8 cellular contexts compared by ENCODE assay signal in the genomic region with DNA sequence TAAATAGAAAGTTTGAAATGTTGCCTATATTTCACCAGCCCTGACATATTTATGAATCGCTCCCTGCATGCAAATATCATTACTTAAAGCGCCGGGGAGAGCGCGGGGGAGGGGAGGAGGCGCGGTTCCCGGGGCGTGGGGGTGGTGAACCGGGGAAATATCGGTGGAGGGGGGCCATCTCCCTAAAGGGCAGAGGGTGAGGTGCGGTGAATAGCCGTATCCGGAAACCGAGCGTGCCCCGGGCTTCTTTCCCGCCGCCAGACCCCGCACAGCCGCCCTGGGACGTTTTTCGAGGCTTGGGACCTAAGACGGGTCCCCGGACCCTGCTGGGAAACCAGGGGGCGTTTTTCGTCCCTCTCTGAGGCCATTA. TPM values are rescaled to one million over a fixed set of nuclear protein-coding genes. Genes with fewer than 3 reads are reported as not detected.
A peak's percentile ranks its signal among the peaks of the same experiment; 100 is the strongest.
DNase-seq lines count a peak whose midpoint lies in the region; ATAC-seq and TF ChIP-seq lines count a peak whose summit lies in the region.

No MANE protein-coding gene starts in this region.

- H3K36me3 Mint-ChIP-seq in activated CD8-positive, alpha-beta T cell treated with anti-CD3 and anti-CD28 coated beads for 36 hours (ENCODE audit: low read depth), result no peaks in the 10 kb centered on the region
- H3K36me3 Mint-ChIP-seq in activated CD8-positive, alpha-beta T cell treated with anti-CD3 and anti-CD28 coated beads, Interleukin-2, amount 10 ng/mL, durations not matched to agents 7 days and 5 days (ENCODE audit: low read depth), result no peaks in the 10 kb centered on the region

- H3K4me1 Mint-ChIP-seq in activated CD8-positive, alpha-beta T cell treated with anti-CD3 and anti-CD28 coated beads for 36 hours (ENCODE audit: low read depth), result peaks cover 14% of the 10 kb centered on the region
- peaks cover 23% of the 10 kb centered on the region for H3K4me1 Mint-ChIP-seq in activated CD8-positive, alpha-beta T cell treated with anti-CD3 and anti-CD28 coated beads, Interleukin-2, amount 10 ng/mL, durations not matched to agents 7 days and 5 days (ENCODE audit: low read depth)

- TF ChIP-seq POLR2A in body of pancreas (IDR thresholded peaks at IDR 0.05) (no peak), right lobe of liver (IDR thresholded peaks at IDR 0.05) (no peak)

- H3K36me3 ChIP-seq in body of pancreas (replicated peaks in 1 of 2; ENCODE audit: insufficient read depth in 1 of 2, low read depth in 2 of 2) (no peaks in the 10 kb centered on the region), right lobe of liver (no peaks in the 10 kb centered on the region), tibial artery (no peaks in the 10 kb centered on the region)

- H3K27ac Mint-ChIP-seq in activated CD8-positive, alpha-beta T cell treated with anti-CD3 and anti-CD28 coated beads for 36 hours, result no peak overlapping the region
- H3K27ac Mint-ChIP-seq in activated CD8-positive, alpha-beta T cell treated with anti-CD3 and anti-CD28 coated beads, Interleukin-2, amount 10 ng/mL, durations not matched to agents 7 days and 5 days, result no peak overlapping the region

- H3K4me3 ChIP-seq in body of pancreas (peak overlapping the region; percentile 54 to 95), right lobe of liver (peak overlapping the region; percentile 55 to 93 (median 70)), tibial artery (peak overlapping the region; percentile 77 to 89)

- H3K9me3 ChIP-seq in body of pancreas (no peaks in the 10 kb centered on the region), right lobe of liver (no peaks in the 10 kb centered on the region), tibial artery (no peaks in the 10 kb centered on the region)

- H3K27ac ChIP-seq in body of pancreas (peak overlapping the region; percentile 63 to 100 (median 90)), right lobe of liver (peak overlapping the region; percentile 44 to 75 (median 63)), tibial artery (peak overlapping the region; percentile 84 to 94)

- TF ChIP-seq CTCF in activated CD8-positive, alpha-beta T cell treated with anti-CD3 and anti-CD28 coated beads for 36 hours (IDR thresholded peaks at IDR 0.05), result no peak
- TF ChIP-seq CTCF in body of pancreas (IDR thresholded peaks at IDR 0.05) (no peak), right lobe of liver (IDR thresholded peaks at IDR 0.05) (no peak), tibial artery (IDR thresholded peaks at IDR 0.05) (no peak)

- peak overlapping the region; percentile 27 for H3K4me3 Mint-ChIP-seq in activated CD8-positive, alpha-beta T cell treated with anti-CD3 and anti-CD28 coated beads for 36 hours
- no peak overlapping the region for H3K4me3 Mint-ChIP-seq in activated CD8-positive, alpha-beta T cell treated with anti-CD3 and anti-CD28 coated beads, Interleukin-2, amount 10 ng/mL, durations not matched to agents 7 days and 5 days

- no peak for DNase-seq in activated CD8-positive, alpha-beta T cell treated with anti-CD3 and anti-CD28 coated beads for 36 hours
- DNase-seq in activated CD8-positive, alpha-beta T cell treated with anti-CD3 and anti-CD28 coated beads, Interleukin-2, amount 10 ng/mL, durations not matched to agents 7 days and 5 days, result no peak
- DNase-seq in body of pancreas, result peak; percentile 14 to 35 (median 28)
- no peak for DNase-seq in right lobe of liver
- DNase-seq in tibial artery, result peak in 1 of 2 donors; percentile 71
- no peak for DNase-seq in activated CD8-positive, alpha-beta memory T cell treated with anti-CD3 and anti-CD28 coated beads, Interleukin-2, amount 50 U/mL, for 48 hours
- no peak for DNase-seq in activated CD4-positive, alpha-beta T cell treated with anti-CD3 and anti-CD28 coated beads, Interleukin-2, amount 50 U/mL, for 4 hours

- H3K4me1 ChIP-seq in body of pancreas, result peaks cover 42% of the 10 kb centered on the region
- H3K4me1 ChIP-seq in right lobe of liver, result no peaks in the 10 kb centered on the region
- peaks cover 0 to 35% (median 22%) of the 10 kb centered on the region in 4 donors for H3K4me1 ChIP-seq in tibial artery

- H3K27me3 ChIP-seq in body of pancreas (no peaks in the 10 kb centered on the region), right lobe of liver (no peaks in the 10 kb centered on the region), tibial artery (no peaks in the 10 kb centered on the region)

- POLR2A ChIA-PET in activated CD8-positive, alpha-beta T cell treated with anti-CD3 and anti-CD28 coated beads for 36 hours (lab: Charles Lee), result no interaction called here
- POLR2A ChIA-PET in activated CD8-positive, alpha-beta T cell treated with anti-CD3 and anti-CD28 coated beads, Interleukin-2, amount 10 ng/mL, durations not matched to agents 7 days and 5 days (lab: Charles Lee), result interaction anchor here (0.9 kb wide), 1 partner anchor 21 kb away, joined by 4 read pairs; no protein-coding TSS in a partner anchor

- CTCF ChIA-PET in activated CD8-positive, alpha-beta T cell treated with anti-CD3 and anti-CD28 coated beads for 36 hours (lab: Charles Lee), result no interaction called here
- CTCF ChIA-PET in activated CD8-positive, alpha-beta T cell treated with anti-CD3 and anti-CD28 coated beads, Interleukin-2, amount 10 ng/mL, durations not matched to agents 7 days and 5 days (lab: Charles Lee), result no interaction called here

- peaks cover 62% of the 10 kb centered on the region for H3K27me3 Mint-ChIP-seq in activated CD8-positive, alpha-beta T cell treated with anti-CD3 and anti-CD28 coated beads for 36 hours
- H3K27me3 Mint-ChIP-seq in activated CD8-positive, alpha-beta T cell treated with anti-CD3 and anti-CD28 coated beads, Interleukin-2, amount 10 ng/mL, durations not matched to agents 7 days and 5 days (ENCODE audit: low read depth), result peaks cover 71% of the 10 kb centered on the region

- no peaks in the 10 kb centered on the region for H3K9me3 Mint-ChIP-seq in activated CD8-positive, alpha-beta T cell treated with anti-CD3 and anti-CD28 coated beads for 36 hours
- no peaks in the 10 kb centered on the region for H3K9me3 Mint-ChIP-seq in activated CD8-positive, alpha-beta T cell treated with anti-CD3 and anti-CD28 coated beads, Interleukin-2, amount 10 ng/mL, durations not matched to agents 7 days and 5 days (ENCODE audit: insufficient read depth)

- no peak for ATAC-seq in activated CD8-positive, alpha-beta T cell treated with anti-CD3 and anti-CD28 coated beads for 36 hours
- no peak for ATAC-seq in activated CD8-positive, alpha-beta T cell treated with anti-CD3 and anti-CD28 coated beads, Interleukin-2, amount 10 ng/mL, durations not matched to agents 7 days and 5 days
- no peak for ATAC-seq in body of pancreas
- no peak for ATAC-seq in right lobe of liver
- no peak for ATAC-seq in GM18909 (IDR thresholded peaks at IDR 0.05; ENCODE audit: poor library complexity, unreplicated experiment)

- intact Hi-C loops in activated CD8-positive, alpha-beta T cell treated with anti-CD3 and anti-CD28 coated beads for 36 hours (cut with micrococcal nuclease), result no loop called here
- intact Hi-C loops in body of pancreas (cut with DNase I), result loop anchor here (10.0 kb wide), 1 partner anchor 626 kb away; no protein-coding TSS in a partner anchor
- intact Hi-C loops in right lobe of liver (cut with DNase I), result loop anchor here (10.0 kb wide), 2 partner anchors 186 to 496 kb away; no protein-coding TSS in a partner anchor
- intact Hi-C loops in tibial artery (cut with DNase I; ENCODE audit: low total_unique reads), result no loop called here

- 6 to 18% methylated on average over 21 to 23 of the region's 27 CpGs for WGBS in body of pancreas, 2 donors
- 42% methylated on average over 27 of the region's 27 CpGs for WGBS in right lobe of liver (ENCODE audit: insufficient coverage, low coverage, low lambda C conversion rate, missing lambda C conversion rate)

RNA-seq across cellular contexts. Expression of gene ZNF503, which starts 6.9 kb away (rescaled TPM):
- under 1 TPM; 0.25 to 0.31 TPM for total RNA-seq in activated CD8-positive, alpha-beta T cell treated with anti-CD3 and anti-CD28 coated beads for 36 hours
- total RNA-seq in activated CD8-positive, alpha-beta T cell treated with anti-CD3 and anti-CD28 coated beads, Interleukin-2, amount 10 ng/mL, durations not matched to agents 7 days and 5 days, result under 1 TPM in 1 of 2 experiments, not detected in 1; 0.26 TPM
- total RNA-seq in body of pancreas, result 10 to 100 TPM; 20.8 to 38.6 TPM
- 1 to 10 TPM; 2.9 to 7.1 (median 5.4) TPM for total RNA-seq in right lobe of liver

RNA-seq across cellular contexts. Expression of gene LRMDA, which starts 22.9 kb away (rescaled TPM):
- not detected for total RNA-seq in activated CD8-positive, alpha-beta T cell treated with anti-CD3 and anti-CD28 coated beads for 36 hours
- total RNA-seq in activated CD8-positive, alpha-beta T cell treated with anti-CD3 and anti-CD28 coated beads, Interleukin-2, amount 10 ng/mL, durations not matched to agents 7 days and 5 days, result not detected
- 10 to 100 TPM; 12.2 to 25.4 TPM for total RNA-seq in body of pancreas
- 10 to 100 TPM in 5 of 6 experiments, 1 to 10 TPM in 1; 9.9 to 19.9 (median 16.3) TPM for total RNA-seq in right lobe of liver

Comparison
In these comparisons a context has a peak if more than half of its experiments do, and no peak if none do; other contexts are left out.
1. DNase-seq: peak in body of pancreas (4 of 4); none in activated CD8-positive, alpha-beta T cell treated with anti-CD3 and anti-CD28 coated beads for 36 hours (single experiment), activated CD8-positive, alpha-beta T cell treated with anti-CD3 and anti-CD28 coated beads, Interleukin-2, amount 10 ng/mL, durations not matched to agents 7 days and 5 days (single experiment), right lobe of liver (0 of 3), activated CD8-positive, alpha-beta memory T cell treated with anti-CD3 and anti-CD28 coated beads, Interleukin-2, amount 50 U/mL, for 48 hours (single experiment) and activated CD4-positive, alpha-beta T cell treated with anti-CD3 and anti-CD28 coated beads, Interleukin-2, amount 50 U/mL, for 4 hours (0 of 2).
2. RNA of gene LRMDA, which starts 22.9 kb away (total RNA-seq): 12.2 to 25.4 TPM in body of pancreas and 9.9 to 19.9 TPM in right lobe of liver; not detected in activated CD8-positive, alpha-beta T cell treated with anti-CD3 and anti-CD28 coated beads for 36 hours and not detected in activated CD8-positive, alpha-beta T cell treated with anti-CD3 and anti-CD28 coated beads, Interleukin-2, amount 10 ng/mL, durations not matched to agents 7 days and 5 days; every median in the first group is over 4 times any median in the second.
3. intact Hi-C loops: an anchor here in body of pancreas (10.0 kb wide) and right lobe of liver (10.0 kb wide); none called in activated CD8-positive, alpha-beta T cell treated with anti-CD3 and anti-CD28 coated beads for 36 hours and tibial artery.
4. Peak in every context shown above with its lines, with median percentiles within 50 percentile points of each other: H3K27ac ChIP-seq and H3K4me3 ChIP-seq.